In genomic region chrX:123860983-123861382, GRCh38 we compare ENCODE assay signal across 8 cellular contexts. TPM values are rescaled to one million over a fixed set of nuclear protein-coding genes. Genes with fewer than 3 reads are reported as not detected.
DNase-seq lines count a peak whose midpoint lies in the region; ATAC-seq and TF ChIP-seq lines count a peak whose summit lies in the region.

No MANE protein-coding gene starts in this region.

- no peaks in the 10 kb centered on the region for H3K9me3 ChIP-seq in SU-DHL-6 (ENCODE audit: insufficient read depth, low read length)
- no peaks in the 10 kb centered on the region for H3K9me3 ChIP-seq in prostate gland

- peak overlapping the region; percentile 78 for H3K4me3 ChIP-seq in SU-DHL-6 (ENCODE audit: insufficient read depth, low read length, poor library complexity, severe bottlenecking)
- peak overlapping the region; percentile 70 for H3K4me3 ChIP-seq in fibroblast of mammary gland (ENCODE audit: control insufficient read depth, low read depth, low read length)
- peak overlapping the region; percentile 51 to 52 for H3K4me3 ChIP-seq in prostate gland

- peak overlapping the region; percentile 88 for H3K4me2 ChIP-seq in SU-DHL-6 (ENCODE audit: low read depth, low read length, poor library complexity, severe bottlenecking)

- no peaks in the 10 kb centered on the region for H3K9me2 ChIP-seq in SU-DHL-6 (replicated peaks; ENCODE audit: insufficient read depth, low read length)

- H3K4me1 Mint-ChIP-seq in activated T-cell treated with anti-CD3 and anti-CD28 coated beads, Interleukin-2, amount 50 U/mL, for 24 hours (ENCODE audit: low read depth) = peaks cover 17% of the 10 kb centered on the region

- 0 out of 2 replicates have a peak, but pooled peaks cover 4% of the 10 kb centered on the region for H3F3A ChIP-seq in SU-DHL-6 (ENCODE audit: insufficient read depth)

- H3K4me3 Mint-ChIP-seq in activated T-cell treated with anti-CD3 and anti-CD28 coated beads, Interleukin-2, amount 50 U/mL, for 24 hours = peak overlapping the region; percentile 87

- H3K9me3 Mint-ChIP-seq in activated T-cell treated with anti-CD3 and anti-CD28 coated beads, Interleukin-2, amount 50 U/mL, for 24 hours = no peaks in the 10 kb centered on the region

- no peak overlapping the region for H2AFZ ChIP-seq in SU-DHL-6 (ENCODE audit: low read depth, low read length, severe bottlenecking)

- ATAC-seq in HG02870 (IDR thresholded peaks at IDR 0.05; ENCODE audit: unreplicated experiment) (no peak), GM21447 (IDR thresholded peaks at IDR 0.05; ENCODE audit: unreplicated experiment) (no peak)

- H3K27ac ChIP-seq in SU-DHL-6 (ENCODE audit: low read depth, low read length) = peak overlapping the region; percentile 90
- peak overlapping the region; percentile 94 to 96 for H3K27ac ChIP-seq in prostate gland

- H3K9ac ChIP-seq in SU-DHL-6 (ENCODE audit: low read length) = peak overlapping the region; percentile 97

- TF ChIP-seq CTCF in SU-DHL-6 (IDR thresholded peaks at IDR 0.05; ENCODE audit: insufficient read depth, low read length, poor library complexity, severe bottlenecking) (no peak), fibroblast of mammary gland (conservative IDR thresholded peaks at IDR 0.05; ENCODE audit: control insufficient read depth, insufficient read depth, low read depth, low read length) (no peak), prostate gland (IDR thresholded peaks at IDR 0.05) (no peak)

- no peaks in the 10 kb centered on the region for H3K4me1 ChIP-seq in prostate gland (replicated peaks)

- intact Hi-C loops in prostate gland (cut with DNase I) = no loop called here

- H3K27me3 ChIP-seq in SU-DHL-6 (ENCODE audit: low read length) = no peaks in the 10 kb centered on the region
- no peaks in the 10 kb centered on the region for H3K27me3 ChIP-seq in prostate gland (replicated peaks; ENCODE audit: insufficient read depth)

- H3K36me3 Mint-ChIP-seq in activated T-cell treated with anti-CD3 and anti-CD28 coated beads, Interleukin-2, amount 50 U/mL, for 24 hours (ENCODE audit: low read depth) = peaks cover 15% of the 10 kb centered on the region

- H3K27me3 Mint-ChIP-seq in activated T-cell treated with anti-CD3 and anti-CD28 coated beads, Interleukin-2, amount 50 U/mL, for 24 hours = peaks cover 5% of the 10 kb centered on the region

- H3K36me3 ChIP-seq in SU-DHL-6 (ENCODE audit: low read length) = no peaks in the 10 kb centered on the region
- no peaks in the 10 kb centered on the region for H3K36me3 ChIP-seq in prostate gland

- no peak for TF ChIP-seq POLR2A in prostate gland (IDR thresholded peaks at IDR 0.05)

- peaks cover 55% of the 10 kb centered on the region for H3K79me2 ChIP-seq in SU-DHL-6 (ENCODE audit: insufficient read depth, low read length)

- peak overlapping the region; percentile 93 for H3K27ac Mint-ChIP-seq in activated T-cell treated with anti-CD3 and anti-CD28 coated beads, Interleukin-2, amount 50 U/mL, for 24 hours

- no peaks in the 10 kb centered on the region for H4K20me1 ChIP-seq in SU-DHL-6 (ENCODE audit: low read depth, low read length)

- WGBS in prostate gland = 2% methylated on average over 4 of the region's 4 CpGs

- no peak for DNase-seq in activated T-cell treated with anti-CD3 and anti-CD28 coated beads, Interleukin-2, amount 50 U/mL, for 24 hours
- DNase-seq in activated T-cell treated with anti-CD3 and anti-CD28 coated beads for 4 hours (no peak), fibroblast of mammary gland (ENCODE audit: low read depth) (peak; percentile 30), prostate gland (ENCODE audit: low spot score) (peak; percentile 4), COR-L47 (lab: John Stamatoyannopoulos, UW) (no peak)

RNA-seq across cellular contexts. Expression of gene XIAP, which starts 1.1 kb away (rescaled TPM):
- 10 to 100 TPM; 30.0 to 56.4 TPM for total RNA-seq in prostate gland

Comparison
In these comparisons a context has a peak if more than half of its experiments do, and no peak if none do; other contexts are left out.
1. DNase-seq: peak in fibroblast of mammary gland (single experiment) and prostate gland (single experiment); none in activated T-cell treated with anti-CD3 and anti-CD28 coated beads, Interleukin-2, amount 50 U/mL, for 24 hours (single experiment), activated T-cell treated with anti-CD3 and anti-CD28 coated beads for 4 hours (single experiment) and COR-L47 (single experiment).
2. Peak in every context shown above with its lines, with median percentiles within 50 percentile points of each other: H3K4me3 ChIP-seq.